Comparison of ENCODE assay signal across 24 cellular contexts in the genomic region with DNA sequence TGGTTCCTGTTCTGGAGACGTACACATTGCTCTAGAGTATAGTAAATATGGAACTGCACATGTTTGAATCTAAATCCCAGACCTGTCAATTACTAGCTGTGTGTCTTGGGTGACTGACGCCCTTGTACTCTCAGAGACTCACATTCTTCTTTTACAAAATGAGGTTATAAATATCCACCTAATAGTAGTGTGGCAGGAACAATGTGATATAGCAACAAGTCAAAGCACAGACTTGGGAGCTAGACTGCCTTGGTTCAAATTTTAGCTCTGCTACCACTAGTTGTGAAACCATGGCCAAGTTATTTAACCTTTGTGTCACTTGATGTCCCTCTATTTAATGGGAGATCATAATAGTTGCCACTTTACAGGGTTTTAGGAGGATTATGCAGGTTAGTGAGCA.
"Had no signal": no experiment of that assay in that cellular context is flagged by ENCODE, and none has a peak within 500 bp of the region (broad histone marks: within the 10 kb centered on the region; RNA-seq: fewer than 3 reads in every experiment).

No MANE protein-coding gene starts in this region.

- H3K27ac ChIP-seq: esophagus squamous epithelium, left lung, lower lobe of right lung, neutrophil, pancreas, sigmoid colon, skin epidermis, stomach, thyroid gland, vagina had no signal

- ATAC-seq: effector memory CD8-positive, alpha-beta T cell; left lung; lower lobe of right lung; naive thymus-derived CD8-positive, alpha-beta T cell; pancreas; stimulated activated naive B cell treated with anti-CD40 and anti-IgM and Interleukin-4, amounts not matched to agents 10 μg/mL and 1 μg/mL and 100 μg/mL, for 72 hours had no signal

- DNase-seq: cerebellar nuclear complex; cortex of kidney; effector memory CD8-positive, alpha-beta T cell; erythroblast; esophagus squamous epithelium; foreskin melanocyte; glutamatergic neuron; left lung; lower lobe of right lung; naive thymus-derived CD8-positive, alpha-beta T cell; nephron progenitor cell; pancreas; sigmoid colon; stimulated activated CD4-positive, alpha-beta T cell treated with anti-CD3 and anti-CD28 coated beads, Interleukin-15, amount 100 ng/mL, for 24 hours; stimulated activated CD4-positive, alpha-beta T cell treated with anti-CD3 and anti-CD28 coated beads, Interleukin-2, amount 100 ng/mL, for 48 hours; stimulated activated naive B cell treated with anti-CD40 and anti-IgM and Interleukin-4, amounts not matched to agents 10 μg/mL and 1 μg/mL and 100 μg/mL, for 72 hours; stomach; thyroid gland; trophoblast cell had no signal

- H3K4me1 ChIP-seq: esophagus squamous epithelium, left lung, lower lobe of right lung, pancreas, sigmoid colon, stomach, thyroid gland, vagina had no signal

- H3K9me3 ChIP-seq: esophagus squamous epithelium, lower lobe of right lung, neutrophil, pancreas, sigmoid colon, stomach, thyroid gland, vagina had no signal

- H3K36me3 ChIP-seq: esophagus squamous epithelium, left lung, lower lobe of right lung, neutrophil, pancreas, sigmoid colon, stomach, thyroid gland, vagina had no signal

- FAIRE-seq: endometrium, keratinocyte, pancreas had no signal

- H3K27me3 ChIP-seq: pancreas, sigmoid colon, stomach, vagina had no signal

- H3K4me3 ChIP-seq: esophagus squamous epithelium, left lung, lower lobe of right lung, pancreas, sigmoid colon, skin epidermis, stomach, thyroid gland, vagina had no signal
